In the genomic region with DNA sequence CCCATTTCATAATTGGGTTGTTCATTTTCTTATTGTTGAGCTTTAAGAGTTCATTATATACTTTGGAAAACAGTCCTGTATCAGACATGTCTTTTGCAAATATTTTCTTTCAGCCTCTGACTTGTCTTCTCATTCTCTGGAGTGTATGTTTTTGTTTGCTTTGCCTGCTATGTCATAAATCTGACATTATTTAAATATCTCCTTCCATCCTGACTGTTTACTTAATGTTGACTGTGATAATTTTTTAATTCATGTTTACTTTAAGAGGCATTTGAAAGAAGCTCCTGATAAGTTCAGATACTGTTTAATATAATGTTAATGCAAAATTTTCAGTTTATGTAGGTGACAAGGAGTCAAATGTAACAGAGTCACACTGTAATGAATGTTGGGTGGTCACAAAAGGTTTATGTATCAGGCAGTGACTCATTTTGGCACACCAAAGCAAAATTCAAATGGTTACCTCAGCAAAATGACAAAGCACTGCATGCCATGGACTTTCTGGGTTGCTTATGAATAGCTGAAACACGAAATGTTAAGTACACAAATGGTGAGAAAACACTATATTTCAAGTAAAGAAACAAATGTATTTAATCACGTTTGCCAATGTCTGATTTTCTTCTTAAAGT, we compare ENCODE assay signal across 22 cellular contexts.
DNase-seq lines count a peak whose midpoint lies in the region; ATAC-seq, FAIRE-seq and TF ChIP-seq lines count a peak whose summit lies in the region.
"Had no signal": no experiment of that assay in that cellular context is flagged by ENCODE, and none has a peak within 500 bp of the region (broad histone marks: within the 10 kb centered on the region; RNA-seq: fewer than 3 reads in every experiment).

No MANE protein-coding gene starts in this region.

- TF ChIP-seq CTCF in bronchial epithelial cell (IDR thresholded peaks at IDR 0.05; ENCODE audit: insufficient read depth, low read length, severe bottlenecking) (no peak), transverse colon (IDR thresholded peaks at IDR 0.05) (no peak)

- intact Hi-C loops in transverse colon (cut with DNase I; ENCODE audit: low total_unique reads), result no loop called here

- H3K36me3 Mint-ChIP-seq in activated CD8-positive, alpha-beta memory T cell treated with anti-CD3 and anti-CD28 coated beads, Interleukin-2, amount 10 ng/mL, durations not matched to agents 7 days and 5 days, result no peaks in the 10 kb centered on the region
- H3K36me3 Mint-ChIP-seq: brain; stimulated activated memory B cell treated with anti-CD40 and anti-IgM and Interleukin-4, amounts not matched to agents 10 μg/mL and 1 μg/mL and 100 μg/mL, for 72 hours had no signal

- H3K27me3 ChIP-seq in bronchial epithelial cell (ENCODE audit: control insufficient read depth, insufficient read depth, low read length) (no peaks in the 10 kb centered on the region), transverse colon (no peaks in the 10 kb centered on the region)
- H3K27me3 ChIP-seq: uterus had no signal

- H3K36me3 ChIP-seq in bronchial epithelial cell (ENCODE audit: control insufficient read depth, insufficient read depth, low read length) (no peaks in the 10 kb centered on the region), transverse colon (no peaks in the 10 kb centered on the region)
- H3K36me3 ChIP-seq: HAP-1, uterus had no signal

- no peak overlapping the region for H3K27ac Mint-ChIP-seq in activated CD8-positive, alpha-beta memory T cell treated with anti-CD3 and anti-CD28 coated beads, Interleukin-2, amount 10 ng/mL, durations not matched to agents 7 days and 5 days
- H3K27ac Mint-ChIP-seq: brain; stimulated activated memory B cell treated with anti-CD40 and anti-IgM and Interleukin-4, amounts not matched to agents 10 μg/mL and 1 μg/mL and 100 μg/mL, for 72 hours; T-helper 2 cell treated with Interferon-gamma antibody and Interleukin-4, amounts not matched to agents 5 μg/mL and 100 μg/mL, for 36 hours had no signal

- in situ Hi-C loops in Caki2 (cut with HindIII; ENCODE audit: low pct_unique_long_range_greater_than_20kb, low sequenced_read_pairs), result no loop called here
- in situ Hi-C loops in transverse colon (cut with MboI; ENCODE audit: low pct_ligation_motif_present in 1 of 4, low pct_unique_long_range_greater_than_20kb in 1 of 4, low sequenced_read_pairs in 3 of 4), result no loop called here

- no peak for ATAC-seq in activated CD8-positive, alpha-beta memory T cell treated with anti-CD3 and anti-CD28 coated beads, Interleukin-2, amount 10 ng/mL, durations not matched to agents 7 days and 5 days
- no peak for ATAC-seq in HG02588 (IDR thresholded peaks at IDR 0.05; ENCODE audit: unreplicated experiment)
- ATAC-seq: sciatic nerve; stimulated activated memory B cell treated with anti-CD40 and anti-IgM and Interleukin-4, amounts not matched to agents 10 μg/mL and 1 μg/mL and 100 μg/mL, for 72 hours had no signal

- TF ChIP-seq EP300 in transverse colon (IDR thresholded peaks at IDR 0.05; ENCODE audit: low read depth), result no peak

- CTCF ChIA-PET in activated CD8-positive, alpha-beta memory T cell treated with anti-CD3 and anti-CD28 coated beads, Interleukin-2, amount 10 ng/mL, durations not matched to agents 7 days and 5 days (lab: Charles Lee), result interaction anchor here (0.8 kb wide), 1 partner anchor 1299 kb away, joined by 3 read pairs; no protein-coding TSS in a partner anchor

- peaks cover 11% of the 10 kb centered on the region for H3K27me3 Mint-ChIP-seq in activated CD8-positive, alpha-beta memory T cell treated with anti-CD3 and anti-CD28 coated beads, Interleukin-2, amount 10 ng/mL, durations not matched to agents 7 days and 5 days

- no peak for TF ChIP-seq POLR2A in transverse colon (IDR thresholded peaks at IDR 0.05)

- 50 to 55% methylated on average over 2 of the region's 2 CpGs for WGBS in transverse colon (ENCODE audit: low coverage in 1 of 2), 2 donors

- H3K9me3 ChIP-seq in transverse colon, result no peaks in the 10 kb centered on the region
- H3K9me3 ChIP-seq: HAP-1, uterus had no signal

- no peak overlapping the region for H3K4me3 ChIP-seq in bronchial epithelial cell (ENCODE audit: low read depth, low read length)
- H3K4me3 ChIP-seq in transverse colon, result no peak overlapping the region
- H3K4me3 ChIP-seq: HAP-1, uterus had no signal

- FAIRE-seq in bronchial epithelial cell (lab: Jason Lieb, UNC), result no peak
- FAIRE-seq: G401.6, islet of Langerhans had no signal

- DNase-seq in Caki2 (ENCODE audit: low read depth), result peak; percentile 46
- DNase-seq in NCI-H69 (lab: John Stamatoyannopoulos, UW), result peak; percentile 11
- DNase-seq in bronchial epithelial cell (ENCODE audit: low read depth), result peak; percentile 71
- DNase-seq in lung microvascular endothelial cell (ENCODE audit: low read depth in 2 of 2), result peak; percentile 36 to 38
- DNase-seq in transverse colon, result no peak
- no peak for DNase-seq in stimulated activated naive CD4-positive, alpha-beta T cell treated with Interleukin-2 at 50 U/mL for 16 hours (lab: John Stamatoyannopoulos, UW)
- no peak for DNase-seq in activated CD8-positive, alpha-beta memory T cell treated with anti-CD3 and anti-CD28 coated beads, Interleukin-2, amount 10 ng/mL, durations not matched to agents 7 days and 5 days
- DNase-seq: activated CD4-positive, alpha-beta T cell treated with anti-CD3 and anti-CD28 coated beads for 1 hour; activated naive CD4-positive, alpha-beta T cell; glutamatergic neuron; mesendoderm; NCI-H2081; NCI-H774; uterus had no signal

- no peaks in the 10 kb centered on the region for H3K4me1 Mint-ChIP-seq in activated CD8-positive, alpha-beta memory T cell treated with anti-CD3 and anti-CD28 coated beads, Interleukin-2, amount 10 ng/mL, durations not matched to agents 7 days and 5 days
- H3K4me1 Mint-ChIP-seq: brain had no signal

- no peak overlapping the region for H3K4me3 Mint-ChIP-seq in activated CD8-positive, alpha-beta memory T cell treated with anti-CD3 and anti-CD28 coated beads, Interleukin-2, amount 10 ng/mL, durations not matched to agents 7 days and 5 days
- H3K4me3 Mint-ChIP-seq: brain; stimulated activated memory B cell treated with anti-CD40 and anti-IgM and Interleukin-4, amounts not matched to agents 10 μg/mL and 1 μg/mL and 100 μg/mL, for 72 hours; T-helper 2 cell treated with Interferon-gamma antibody and Interleukin-4, amounts not matched to agents 5 μg/mL and 100 μg/mL, for 36 hours had no signal

- peaks cover 0 to 3% (median 0%) of the 10 kb centered on the region in 4 donors for H3K4me1 ChIP-seq in transverse colon
- H3K4me1 ChIP-seq: uterus had no signal

- no peaks in the 10 kb centered on the region for H3K9me3 Mint-ChIP-seq in activated CD8-positive, alpha-beta memory T cell treated with anti-CD3 and anti-CD28 coated beads, Interleukin-2, amount 10 ng/mL, durations not matched to agents 7 days and 5 days (ENCODE audit: low read depth)
- H3K9me3 Mint-ChIP-seq: T-helper 2 cell treated with Interferon-gamma antibody and Interleukin-4, amounts not matched to agents 5 μg/mL and 100 μg/mL, for 36 hours had no signal

- H3K27ac ChIP-seq in transverse colon, result no peak overlapping the region
- H3K27ac ChIP-seq: uterus had no signal

Comparison
In these comparisons a context has a peak if more than half of its experiments do, and no peak if none do; other contexts are left out.
1. DNase-seq: peak in Caki2 (single experiment), NCI-H69 (single experiment), bronchial epithelial cell (single experiment) and lung microvascular endothelial cell (2 of 2); none in transverse colon (single experiment), stimulated activated naive CD4-positive, alpha-beta T cell treated with Interleukin-2 at 50 U/mL for 16 hours (single experiment) and activated CD8-positive, alpha-beta memory T cell treated with anti-CD3 and anti-CD28 coated beads, Interleukin-2, amount 10 ng/mL, durations not matched to agents 7 days and 5 days (single experiment).